In genomic region chr1:244214009-244214967, GRCh38 we compare ENCODE assay signal across 8 cellular contexts.
DNase-seq lines count a peak whose midpoint lies in the region; ATAC-seq, FAIRE-seq and TF ChIP-seq lines count a peak whose summit lies in the region.

No MANE protein-coding gene starts in this region.

- no peaks in the 10 kb centered on the region for H3K79me2 ChIP-seq in SK-N-SH (ENCODE audit: insufficient read depth)

- H3K36me3 Mint-ChIP-seq in CD4-positive, alpha-beta memory T cell: no peaks in the 10 kb centered on the region

- TF ChIP-seq POLR2A in H54 (IDR thresholded peaks at IDR 0.05; ENCODE audit: low read depth, low read length): no peak

- no peaks in the 10 kb centered on the region for H3K9me3 ChIP-seq in SK-N-SH
- H3K9me3 ChIP-seq in CD4-positive, alpha-beta memory T cell (ENCODE audit: control insufficient read depth in 1 of 2, low read length in 2 of 2): no peaks in the 10 kb centered on the region

- H3K27me3 ChIP-seq in SK-N-SH (ENCODE audit: insufficient read depth): no peaks in the 10 kb centered on the region
- H3K27me3 ChIP-seq in foreskin keratinocyte: no peaks in the 10 kb centered on the region
- no peaks in the 10 kb centered on the region for H3K27me3 ChIP-seq in CD4-positive, alpha-beta memory T cell (ENCODE audit: insufficient read depth, low read length)

- no peak for TF ChIP-seq RAD21 in SK-N-SH (IDR thresholded peaks at IDR 0.05; ENCODE audit: low read length)

- H2AFZ ChIP-seq in SK-N-SH (ENCODE audit: low read depth): 0 out of 2 replicates have a peak overlapping the region, but pooled peaks have one; percentile 37

- H3K9me3 Mint-ChIP-seq in CD4-positive, alpha-beta memory T cell: no peaks in the 10 kb centered on the region

- peak overlapping the region; percentile 64 for H3K4me2 ChIP-seq in SK-N-SH

- POLR2A ChIA-PET in SK-N-SH (lab: Yijun Ruan, JAX): no interaction called here
- POLR2A ChIA-PET in CD4-positive, alpha-beta memory T cell (lab: Charles Lee; ENCODE audit: partially characterized antibody): no interaction called here

- ATAC-seq in foreskin keratinocyte: peak; percentile 58
- ATAC-seq in HG02970 (IDR thresholded peaks at IDR 0.05; ENCODE audit: low FRiP score, unreplicated experiment): no peak

- no peak overlapping the region for H3K4me3 Mint-ChIP-seq in CD4-positive, alpha-beta memory T cell

- no peaks in the 10 kb centered on the region for H3F3A ChIP-seq in SK-N-SH (replicated peaks; ENCODE audit: insufficient read depth)

- peak overlapping the region; percentile 94 to 95 for H3K27ac ChIP-seq in SK-N-SH (ENCODE audit: low read depth in 2 of 2, low read length in 1 of 2)
- H3K27ac ChIP-seq in foreskin keratinocyte: no peak overlapping the region
- H3K27ac ChIP-seq in CD4-positive, alpha-beta memory T cell (ENCODE audit: low read depth, low read length): no peak overlapping the region

- H3K9me2 ChIP-seq in SK-N-SH: no peaks in the 10 kb centered on the region

- H3K4me1 Mint-ChIP-seq in CD4-positive, alpha-beta memory T cell: no peaks in the 10 kb centered on the region

- no peak for TF ChIP-seq CTCF in SK-N-SH (IDR thresholded peaks at IDR 0.05)
- TF ChIP-seq CTCF in foreskin keratinocyte (conservative IDR thresholded peaks at IDR 0.05): no peak

- no peaks in the 10 kb centered on the region for H4K20me1 ChIP-seq in SK-N-SH (ENCODE audit: insufficient read depth)

- FAIRE-seq in H54 (lab: Jason Lieb, UNC): peak; percentile 74

- WGBS in SK-N-SH (ENCODE audit: low lambda C conversion rate): 36% methylated on average over 14 of the region's 17 CpGs

- H3K36me3 ChIP-seq in SK-N-SH (replicated peaks in 1 of 2; ENCODE audit: control insufficient read depth in 1 of 2, insufficient read depth in 2 of 2, low read length in 1 of 2): no peaks in the 10 kb centered on the region
- no peaks in the 10 kb centered on the region for H3K36me3 ChIP-seq in CD4-positive, alpha-beta memory T cell (ENCODE audit: insufficient read depth, low read length)

- peak; percentile 82 for DNase-seq in H54 (ENCODE audit: insufficient read length, low spot score)
- peak; percentile 55 for DNase-seq in SK-N-SH
- peak in 1 of 2 donors; percentile 50 for DNase-seq in foreskin keratinocyte
- DNase-seq in renal cortical epithelial cell (ENCODE audit: low read depth): peak; percentile 99
- DNase-seq in CD4-positive, alpha-beta memory T cell: no peak
- DNase-seq in activated CD4-positive, CD25-positive, alpha-beta regulatory T cell treated with anti-CD3 and anti-CD28 coated beads, Interleukin-2, amount 50 U/mL, for 72 hours: no peak
- DNase-seq in NCI-H2171 (lab: John Stamatoyannopoulos, UW): no peak

- H3K9ac ChIP-seq in SK-N-SH: peak overlapping the region; percentile 58; the same call in 1 of the 2 replicates

- no peak overlapping the region for H3K27ac Mint-ChIP-seq in CD4-positive, alpha-beta memory T cell

- peaks cover 4 to 14% of the 10 kb centered on the region in 2 experiments; a peak in 3 of 4 replicates for H3K4me1 ChIP-seq in SK-N-SH (ENCODE audit: control insufficient read depth in 1 of 2, insufficient read depth in 2 of 2, low read depth in 1 of 2, low read length in 1 of 2)
- H3K4me1 ChIP-seq in foreskin keratinocyte: no peaks in the 10 kb centered on the region
- no peaks in the 10 kb centered on the region for H3K4me1 ChIP-seq in CD4-positive, alpha-beta memory T cell (ENCODE audit: insufficient read depth, low read length)

- peak; percentile 78 to 94 for TF ChIP-seq EP300 in SK-N-SH (IDR thresholded peaks at IDR 0.05; ENCODE audit: borderline replicate concordance in 1 of 2, low read depth in 1 of 2, low read length in 1 of 2)

- CTCF ChIA-PET in SK-N-SH (lab: Yijun Ruan, JAX): no interaction called here
- CTCF ChIA-PET in CD4-positive, alpha-beta memory T cell (lab: Charles Lee; ENCODE audit: partially characterized antibody): interaction anchor here (3.7 kb wide), 1 partner anchor 12 kb away, joined by 10 read pairs; no protein-coding TSS in a partner anchor

- intact Hi-C loops in CD4-positive, alpha-beta memory T cell (cut with micrococcal nuclease): no loop called here

- peaks cover 0 to 7% of the 10 kb centered on the region in 2 donors for H3K27me3 Mint-ChIP-seq in CD4-positive, alpha-beta memory T cell

- no peak overlapping the region for H3K4me3 ChIP-seq in SK-N-SH (ENCODE audit: low read depth in 2 of 2, low read length in 1 of 2)
- H3K4me3 ChIP-seq in CD4-positive, alpha-beta memory T cell (ENCODE audit: low read length in 2 of 2): no peak overlapping the region

TF ChIP-seq in SK-N-SH, 30 proteins besides CTCF, POLR2A, EP300 and RAD21 (continues in another document):
- TF ChIP-seq FOXJ3 (CRISPR knock-in tag; IDR thresholded peaks at IDR 0.05): no peak
- TF ChIP-seq FOXM1 (IDR thresholded peaks at IDR 0.05; ENCODE audit: low read depth): peak; percentile 83; the same call in 1 of the 2 replicates
- no peak; the same call in 1 of the 2 replicates for TF ChIP-seq TAF1 (IDR thresholded peaks at IDR 0.05; ENCODE audit: borderline replicate concordance, low read depth, low read length)
- TF ChIP-seq RCOR1 (IDR thresholded peaks at IDR 0.05; ENCODE audit: low read length): peak; percentile 55; the same call in 1 of the 2 replicates
- TF ChIP-seq JUND (IDR thresholded peaks at IDR 0.05): peak; percentile 95
- TF ChIP-seq EZH2phosphoT487 (IDR thresholded peaks at IDR 0.05; ENCODE audit: borderline replicate concordance, low read depth): no peak
- peak; percentile 72 for TF ChIP-seq USF1 (IDR thresholded peaks at IDR 0.05; ENCODE audit: borderline replicate concordance, low read depth)
- no peak for TF ChIP-seq NRF1 (IDR thresholded peaks at IDR 0.05; ENCODE audit: low read depth, low read length)
- TF ChIP-seq GABPA (IDR thresholded peaks at IDR 0.05; ENCODE audit: low read depth): no peak
- peak; percentile 79 for TF ChIP-seq NFIC (IDR thresholded peaks at IDR 0.05; ENCODE audit: borderline replicate concordance)
- peak; percentile 81; the same call in 1 of the 2 replicates for TF ChIP-seq POLR2AphosphoS5 (IDR thresholded peaks at IDR 0.05; ENCODE audit: low read depth, low read length)
- TF ChIP-seq MXI1 (IDR thresholded peaks at IDR 0.05; ENCODE audit: low read depth, low read length): no peak
- TF ChIP-seq YY1 (IDR thresholded peaks at IDR 0.05; ENCODE audit: low read depth): no peak
- TF ChIP-seq USF2 (IDR thresholded peaks at IDR 0.05; ENCODE audit: borderline replicate concordance, low read depth, low read length): no peak
- TF ChIP-seq SMC3 (IDR thresholded peaks at IDR 0.05; ENCODE audit: low read depth, low read length): no peak
- peak; percentile 96 for TF ChIP-seq TCF12 (IDR thresholded peaks at IDR 0.05)
- peak; percentile 61; the same call in 1 of the 2 replicates for TF ChIP-seq SIN3A (IDR thresholded peaks at IDR 0.05; ENCODE audit: borderline replicate concordance, low read depth, low read length)
- TF ChIP-seq IRF3 (IDR thresholded peaks at IDR 0.05; ENCODE audit: low read depth, low read length): no peak
- TF ChIP-seq RXRA (IDR thresholded peaks at IDR 0.05; ENCODE audit: borderline replicate concordance, low read depth): peak; percentile 100
- TF ChIP-seq GATA2 (CRISPR knock-in tag; IDR thresholded peaks at IDR 0.05): no peak
- peak; percentile 95 for TF ChIP-seq FOSL2 (IDR thresholded peaks at IDR 0.05; ENCODE audit: borderline replicate concordance, low read depth)
- no peak for TF ChIP-seq RFX5 (IDR thresholded peaks at IDR 0.05; ENCODE audit: low read length)
- TF ChIP-seq MEF2A (IDR thresholded peaks at IDR 0.05; ENCODE audit: borderline replicate concordance, low read depth): peak; percentile 33; the same call in 1 of the 2 replicates
- no peak for TF ChIP-seq CHD2 (IDR thresholded peaks at IDR 0.05; ENCODE audit: low read length, partially characterized antibody)
- TF ChIP-seq ZBTB33 (IDR thresholded peaks at IDR 0.05; ENCODE audit: borderline replicate concordance, low read depth): peak; percentile 76

Comparison
In these comparisons a context has a peak if more than half of its experiments do, and no peak if none do; other contexts are left out.
1. DNase-seq: peak in H54 (single experiment), SK-N-SH (single experiment) and renal cortical epithelial cell (single experiment); none in CD4-positive, alpha-beta memory T cell (0 of 5), activated CD4-positive, CD25-positive, alpha-beta regulatory T cell treated with anti-CD3 and anti-CD28 coated beads, Interleukin-2, amount 50 U/mL, for 72 hours (single experiment) and NCI-H2171 (single experiment).
2. H3K27ac ChIP-seq: peak in SK-N-SH (2 of 2); none in foreskin keratinocyte (single experiment) and CD4-positive, alpha-beta memory T cell (single experiment).